Comparison of ENCODE assay signal across 8 cellular contexts in the genomic region with DNA sequence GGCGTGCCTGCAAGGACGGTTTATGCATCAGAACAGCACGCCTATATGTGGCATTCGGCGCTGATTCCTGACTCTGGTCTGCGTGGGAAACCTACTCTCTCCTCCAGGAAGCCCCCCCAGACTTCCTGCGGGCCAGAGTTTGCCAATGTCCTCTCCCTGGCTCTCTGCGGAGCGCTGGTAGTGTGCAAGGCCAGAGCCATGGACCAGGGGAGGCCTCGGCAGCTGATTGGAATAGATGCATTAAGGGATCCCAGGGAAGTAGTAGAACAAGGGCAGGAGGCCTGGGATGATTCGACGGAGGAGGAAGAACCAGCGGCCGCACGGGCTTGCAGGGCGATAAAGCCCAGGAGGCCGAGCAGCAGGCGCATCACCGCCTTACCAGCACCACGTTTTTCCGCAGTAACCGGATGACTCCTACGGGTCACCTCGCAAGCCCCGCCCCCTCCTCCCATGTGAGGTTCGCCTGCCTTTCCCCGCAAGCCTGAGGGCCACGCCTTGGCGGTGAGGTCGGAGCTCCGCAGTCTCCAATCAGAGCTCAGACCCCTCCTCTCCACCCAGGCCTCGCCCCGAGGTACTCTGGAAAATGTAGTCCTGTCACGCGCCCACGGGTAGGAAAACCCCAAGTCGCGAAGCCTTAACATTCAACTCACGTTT. TPM values are rescaled to one million over a fixed set of nuclear protein-coding genes. Genes with fewer than 3 reads are reported as not detected.
DNase-seq lines count a peak whose midpoint lies in the region; ATAC-seq and TF ChIP-seq lines count a peak whose summit lies in the region.
"Had no signal": no experiment of that assay in that cellular context is flagged by ENCODE, and none has a peak within 500 bp of the region (broad histone marks: within the 10 kb centered on the region; RNA-seq: fewer than 3 reads in every experiment).

No MANE protein-coding gene starts in this region.

- no peak overlapping the region for H3K27ac Mint-ChIP-seq in activated CD4-positive, alpha-beta memory T cell treated with anti-CD3 and anti-CD28 coated beads for 36 hours
- no peak overlapping the region for H3K27ac Mint-ChIP-seq in nephron progenitor cell
- peak overlapping the region; percentile 89 for H3K27ac Mint-ChIP-seq in stimulated activated naive CD8-positive, alpha-beta T cell treated with anti-CD3 and anti-CD28 coated beads, Interleukin-15, Interleukin-2, amounts not matched to agents 100 ng/mL and 50 ng/mL, for 24 hours

- POLR2A ChIA-PET in activated CD4-positive, alpha-beta memory T cell treated with anti-CD3 and anti-CD28 coated beads for 36 hours (lab: Charles Lee): no interaction called here

- no peaks in the 10 kb centered on the region for H3K9me3 ChIP-seq in MG63

- CTCF ChIA-PET in activated CD4-positive, alpha-beta memory T cell treated with anti-CD3 and anti-CD28 coated beads for 36 hours (lab: Charles Lee): interaction anchor here (1.5 kb wide), 1 partner anchor 58 kb away, joined by 4 read pairs; no protein-coding TSS in a partner anchor

- peaks cover 2% of the 10 kb centered on the region; the same call in 1 of the 2 replicates for H3K27me3 ChIP-seq in MG63

- intact Hi-C loops in activated CD4-positive, alpha-beta memory T cell treated with anti-CD3 and anti-CD28 coated beads for 36 hours (cut with micrococcal nuclease): no loop called here

- H3K36me3 Mint-ChIP-seq in activated CD4-positive, alpha-beta memory T cell treated with anti-CD3 and anti-CD28 coated beads for 36 hours: no peaks in the 10 kb centered on the region
- no peaks in the 10 kb centered on the region for H3K36me3 Mint-ChIP-seq in nephron progenitor cell (ENCODE audit: low read depth)
- H3K36me3 Mint-ChIP-seq in stimulated activated naive CD8-positive, alpha-beta T cell treated with anti-CD3 and anti-CD28 coated beads, Interleukin-15, Interleukin-2, amounts not matched to agents 100 ng/mL and 50 ng/mL, for 24 hours (ENCODE audit: low read depth): no peaks in the 10 kb centered on the region

- DNase-seq in MG63: peak; percentile 84
- peak; percentile 81 for DNase-seq in activated CD4-positive, alpha-beta memory T cell treated with anti-CD3 and anti-CD28 coated beads for 36 hours
- peak; percentile 61 for DNase-seq in epidermal melanocyte (ENCODE audit: insufficient read length, low spot score)
- DNase-seq in nephron progenitor cell: peak; percentile 97

- no peak overlapping the region for H3K4me3 ChIP-seq in MG63

- peaks cover 10% of the 10 kb centered on the region for H3K36me3 ChIP-seq in MG63

- ATAC-seq in GM21381 (IDR thresholded peaks at IDR 0.05; ENCODE audit: unreplicated experiment) (no peak), HG03469 (IDR thresholded peaks at IDR 0.05; ENCODE audit: unreplicated experiment) (no peak)

- peaks cover 22% of the 10 kb centered on the region for H3K4me1 Mint-ChIP-seq in activated CD4-positive, alpha-beta memory T cell treated with anti-CD3 and anti-CD28 coated beads for 36 hours (ENCODE audit: low read depth)
- peaks cover 39% of the 10 kb centered on the region for H3K4me1 Mint-ChIP-seq in nephron progenitor cell
- peaks cover 32% of the 10 kb centered on the region for H3K4me1 Mint-ChIP-seq in stimulated activated naive CD8-positive, alpha-beta T cell treated with anti-CD3 and anti-CD28 coated beads, Interleukin-15, Interleukin-2, amounts not matched to agents 100 ng/mL and 50 ng/mL, for 24 hours (ENCODE audit: low read depth)

- TF ChIP-seq CTCF in nephron progenitor cell (IDR thresholded peaks at IDR 0.05): no peak

- no peaks in the 10 kb centered on the region for H3K9me3 Mint-ChIP-seq in activated CD4-positive, alpha-beta memory T cell treated with anti-CD3 and anti-CD28 coated beads for 36 hours
- no peaks in the 10 kb centered on the region for H3K9me3 Mint-ChIP-seq in nephron progenitor cell
- H3K9me3 Mint-ChIP-seq in stimulated activated naive CD8-positive, alpha-beta T cell treated with anti-CD3 and anti-CD28 coated beads, Interleukin-15, Interleukin-2, amounts not matched to agents 100 ng/mL and 50 ng/mL, for 24 hours: no peaks in the 10 kb centered on the region

- H3K27me3 Mint-ChIP-seq in activated CD4-positive, alpha-beta memory T cell treated with anti-CD3 and anti-CD28 coated beads for 36 hours: peaks cover 46% of the 10 kb centered on the region
- H3K27me3 Mint-ChIP-seq in nephron progenitor cell (ENCODE audit: low read depth, poor library complexity): peaks cover 7% of the 10 kb centered on the region
- peaks cover 14% of the 10 kb centered on the region for H3K27me3 Mint-ChIP-seq in stimulated activated naive CD8-positive, alpha-beta T cell treated with anti-CD3 and anti-CD28 coated beads, Interleukin-15, Interleukin-2, amounts not matched to agents 100 ng/mL and 50 ng/mL, for 24 hours

- H3K4me3 Mint-ChIP-seq in activated CD4-positive, alpha-beta memory T cell treated with anti-CD3 and anti-CD28 coated beads for 36 hours: no peak overlapping the region
- peak overlapping the region; percentile 75 for H3K4me3 Mint-ChIP-seq in nephron progenitor cell
- H3K4me3 Mint-ChIP-seq in stimulated activated naive CD8-positive, alpha-beta T cell treated with anti-CD3 and anti-CD28 coated beads, Interleukin-15, Interleukin-2, amounts not matched to agents 100 ng/mL and 50 ng/mL, for 24 hours: peak overlapping the region; percentile 60

RNA-seq across cellular contexts. Expression of a gene that starts 5.0 kb away (rescaled TPM):
- total RNA-seq in MG63 (2014; rRNA removed; shearing (Covaris generic); ENCODE audit: low replicate concordance): 105 and 139 TPM in 2 replicates
- total RNA-seq in activated CD4-positive, alpha-beta memory T cell treated with anti-CD3 and anti-CD28 coated beads for 36 hours: under 1 TPM; 0.41 to 0.71 TPM

RNA-seq across cellular contexts. Expression of a gene that starts 8.6 kb away (rescaled TPM):
- 3.1 and 3.6 TPM in 2 replicates for total RNA-seq in MG63 (2014; rRNA removed; shearing (Covaris generic); ENCODE audit: low replicate concordance)
- total RNA-seq in activated CD4-positive, alpha-beta memory T cell treated with anti-CD3 and anti-CD28 coated beads for 36 hours: not detected

RNA-seq across cellular contexts. Expression of a gene that starts 42.1 kb away (rescaled TPM):
- not detected in 2 replicates for total RNA-seq in MG63 (2014; rRNA removed; shearing (Covaris generic); ENCODE audit: low replicate concordance)
- not detected for total RNA-seq in activated CD4-positive, alpha-beta memory T cell treated with anti-CD3 and anti-CD28 coated beads for 36 hours
- total RNA-seq: SK-MEL-5 had no signal

Comparison
In these comparisons a context has a peak if more than half of its experiments do, and no peak if none do; other contexts are left out.
1. RNA of a gene that starts 5.0 kb away (total RNA-seq): 105 to 139 TPM in MG63; 0.41 to 0.71 TPM in activated CD4-positive, alpha-beta memory T cell treated with anti-CD3 and anti-CD28 coated beads for 36 hours; every median in the first group is over 10 times any median in the second.
2. Peak in every context shown above with its lines, with median percentiles within 50 percentile points of each other: DNase-seq.